Comparison of ENCODE assay signal across 9 cellular contexts in the genomic region with DNA sequence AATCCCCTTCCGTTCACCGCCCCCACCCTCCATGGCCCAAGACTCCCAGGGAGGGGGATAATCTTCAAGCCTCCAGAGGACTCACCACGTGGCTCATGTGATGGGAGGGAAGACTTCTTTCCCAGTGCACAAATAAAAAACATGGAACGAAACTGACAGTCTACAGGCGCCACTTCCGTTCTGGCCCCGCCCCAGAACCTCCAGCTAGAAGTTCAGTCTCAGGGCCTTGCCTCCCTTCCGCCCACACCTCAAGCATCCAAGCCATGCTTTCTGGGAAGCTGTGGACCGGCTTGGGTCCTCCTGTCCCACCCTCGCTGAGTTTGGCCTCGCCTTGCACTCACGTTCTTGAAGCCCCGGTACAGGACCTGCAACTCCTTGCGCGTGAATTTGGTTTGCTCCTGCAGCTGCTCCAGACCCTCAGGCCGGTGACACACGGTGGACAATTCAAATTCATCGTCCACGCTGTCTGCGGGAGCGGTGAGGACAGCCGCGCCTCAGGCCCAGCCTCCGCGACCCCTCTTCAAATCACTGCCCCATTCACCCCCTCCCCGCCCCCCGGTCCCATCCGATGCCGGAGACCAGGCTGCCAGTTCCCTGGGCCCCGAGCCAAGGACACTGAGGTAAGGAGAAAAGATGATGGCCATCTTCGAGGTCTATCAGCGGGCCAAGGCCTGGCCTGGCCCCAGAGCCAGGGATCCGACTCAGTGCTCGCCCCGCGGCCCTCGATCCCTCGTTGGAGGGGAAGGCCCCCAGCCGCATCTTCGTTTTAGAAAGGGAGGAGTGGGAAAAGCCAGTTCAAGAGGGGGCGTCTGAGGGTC. TPM values are rescaled to one million over a fixed set of nuclear protein-coding genes. Genes with fewer than 3 reads are reported as not detected.
A peak's percentile ranks its signal among the peaks of the same experiment; 100 is the strongest.
DNase-seq lines count a peak whose midpoint lies in the region; ATAC-seq and TF ChIP-seq lines count a peak whose summit lies in the region.
"Had no signal": no experiment of that assay in that cellular context is flagged by ENCODE, and none has a peak within 500 bp of the region (broad histone marks: within the 10 kb centered on the region; RNA-seq: fewer than 3 reads in every experiment).

No MANE protein-coding gene starts in this region.

- intact Hi-C loops in left colon (cut with DNase I, micrococcal nuclease) = no loop called here

- no peaks in the 10 kb centered on the region for H3K9me3 Mint-ChIP-seq in stimulated activated naive B cell treated with anti-CD40 and anti-IgM and Interleukin-4, amounts not matched to agents 10 μg/mL and 1 μg/mL and 100 μg/mL, for 72 hours
- no peaks in the 10 kb centered on the region for H3K9me3 Mint-ChIP-seq in activated naive CD4-positive, alpha-beta T cell treated with anti-CD3 and anti-CD28 coated beads, Interleukin-2, amount 50 U/mL, for 72 hours

- H3K27me3 Mint-ChIP-seq in stimulated activated naive B cell treated with anti-CD40 and anti-IgM and Interleukin-4, amounts not matched to agents 10 μg/mL and 1 μg/mL and 100 μg/mL, for 72 hours = no peaks in the 10 kb centered on the region

- TF ChIP-seq CTCF in HEK293 (tag by site-specific recombination; IDR thresholded peaks at IDR 0.05) (no peak), astrocyte of the spinal cord (IDR thresholded peaks at IDR 0.05; ENCODE audit: low read depth, low read length) (no peak)

- no peaks in the 10 kb centered on the region for H3K27me3 ChIP-seq in MG63

- POLR2A ChIA-PET in HEK293 (lab: Yijun Ruan, JAX) = interaction anchor here (1.3 to 2.4 kb wide), 2 partner anchors 10 kb away, joined by 5 to 15 read pairs; partner anchors contain the start of gene OGA

- peaks cover 31 to 40% of the 10 kb centered on the region in 2 donors for H3K4me1 Mint-ChIP-seq in stimulated activated naive B cell treated with anti-CD40 and anti-IgM and Interleukin-4, amounts not matched to agents 10 μg/mL and 1 μg/mL and 100 μg/mL, for 72 hours

- CTCF ChIA-PET in HEK293 (lab: Yijun Ruan, JAX) = interaction anchor here (1.2 to 1.8 kb wide), 4 partner anchors 7 to 244 kb away, joined by 3 to 6 read pairs (median 4); partner anchors contain the start of gene OGA

- in situ Hi-C loops in astrocyte of the spinal cord (cut with HindIII; ENCODE audit: low sequenced_read_pairs) = no loop called here

- H3K9me3 ChIP-seq in HEK293 (ENCODE audit: control insufficient read depth, insufficient read depth, low read depth, low read length) = no peaks in the 10 kb centered on the region
- H3K9me3 ChIP-seq in MG63 = no peaks in the 10 kb centered on the region

- H3K4me3 ChIP-seq in HEK293 (ENCODE audit: low read depth, low read length) = no peak overlapping the region
- H3K4me3 ChIP-seq in astrocyte of the spinal cord (ENCODE audit: low read depth, low read length) = peak overlapping the region; percentile 22
- no peak overlapping the region for H3K4me3 ChIP-seq in MG63

- ATAC-seq in left colon = no peak
- no peak for ATAC-seq in stimulated activated naive B cell treated with anti-CD40 and anti-IgM and Interleukin-4, amounts not matched to agents 10 μg/mL and 1 μg/mL and 100 μg/mL, for 72 hours (replicated peaks)
- ATAC-seq in activated naive CD4-positive, alpha-beta T cell treated with anti-CD3 and anti-CD28 coated beads, Interleukin-2, amount 50 U/mL, for 72 hours = no peak
- ATAC-seq in GM21423 (IDR thresholded peaks at IDR 0.05; ENCODE audit: unreplicated experiment) = no peak

- DNase-seq in astrocyte of the spinal cord (ENCODE audit: low read depth, low spot score) (no peak), left colon (peak; percentile 48 to 55), MG63 (no peak), NCI-H526 (lab: John Stamatoyannopoulos, UW) (no peak)
- no peak for DNase-seq in stimulated activated naive B cell treated with anti-CD40 and anti-IgM and Interleukin-4, amounts not matched to agents 10 μg/mL and 1 μg/mL and 100 μg/mL, for 72 hours
- no peak for DNase-seq in activated naive CD4-positive, alpha-beta T cell treated with anti-CD3 and anti-CD28 coated beads, Interleukin-2, amount 50 U/mL, for 72 hours (ENCODE audit: low spot score in 2 of 2)

- peaks cover 3 to 13% of the 10 kb centered on the region in 2 donors for H3K36me3 Mint-ChIP-seq in stimulated activated naive B cell treated with anti-CD40 and anti-IgM and Interleukin-4, amounts not matched to agents 10 μg/mL and 1 μg/mL and 100 μg/mL, for 72 hours
- no peaks in the 10 kb centered on the region for H3K36me3 Mint-ChIP-seq in activated naive CD4-positive, alpha-beta T cell treated with anti-CD3 and anti-CD28 coated beads, Interleukin-2, amount 50 U/mL, for 72 hours

- peaks cover 0 to 12% of the 10 kb centered on the region in 2 experiments; a peak in 1 of 3 replicates for H3K36me3 ChIP-seq in HEK293 (ENCODE audit: control insufficient read depth in 2 of 2, insufficient read depth in 1 of 2, low read length in 2 of 2)
- no peaks in the 10 kb centered on the region for H3K36me3 ChIP-seq in MG63

- H3K4me1 ChIP-seq in HEK293 (ENCODE audit: control insufficient read depth, insufficient read depth, low read length) = peaks cover 7% of the 10 kb centered on the region

- H3K4me3 Mint-ChIP-seq in stimulated activated naive B cell treated with anti-CD40 and anti-IgM and Interleukin-4, amounts not matched to agents 10 μg/mL and 1 μg/mL and 100 μg/mL, for 72 hours = peak overlapping the region in 1 of 2 donors; percentile 97

- H3K27ac Mint-ChIP-seq in stimulated activated naive B cell treated with anti-CD40 and anti-IgM and Interleukin-4, amounts not matched to agents 10 μg/mL and 1 μg/mL and 100 μg/mL, for 72 hours = peak overlapping the region; percentile 56
- H3K27ac Mint-ChIP-seq in activated naive CD4-positive, alpha-beta T cell treated with anti-CD3 and anti-CD28 coated beads, Interleukin-2, amount 50 U/mL, for 72 hours = no peak overlapping the region

- no peak overlapping the region for H3K27ac ChIP-seq in HEK293 (ENCODE audit: extremely low read depth, low read depth, low read length)

TF ChIP-seq in HEK293, 187 proteins besides CTCF, POLR2A, EP300 and RAD21:
- peak; percentile 16; the same call in 1 of the 2 replicates for TF ChIP-seq KLF1 (tag by site-specific recombination; IDR thresholded peaks at IDR 0.05)
- peak; percentile 58; the same call in 1 of the 2 replicates for TF ChIP-seq KLF17 (tag by site-specific recombination; IDR thresholded peaks at IDR 0.05)
- no peak for TF ChIP-seq REST (tag by site-specific recombination; IDR thresholded peaks at IDR 0.05)

RNA-seq across cellular contexts. Expression of gene OGA, which starts 10.7 kb away (rescaled TPM):
- 10 to 100 TPM; 81.9 to 83.3 TPM for total RNA-seq in left colon
- 31.3 and 66.7 TPM in 2 replicates for total RNA-seq in MG63 (2014; rRNA removed; shearing (Covaris generic); ENCODE audit: low replicate concordance)
- 100 to 1,000 TPM; 136 to 238 TPM for total RNA-seq in activated naive CD4-positive, alpha-beta T cell treated with anti-CD3 and anti-CD28 coated beads, Interleukin-2, amount 50 U/mL, for 72 hours

RNA-seq across cellular contexts. Expression of gene KCNIP2, which starts 14.7 kb away (rescaled TPM):
- 1 to 10 TPM; 2.3 to 3.7 TPM for total RNA-seq in left colon
- not detected in 2 replicates for total RNA-seq in MG63 (2014; rRNA removed; shearing (Covaris generic); ENCODE audit: low replicate concordance)
- 1 to 10 TPM; 4.2 to 6.3 TPM for total RNA-seq in activated naive CD4-positive, alpha-beta T cell treated with anti-CD3 and anti-CD28 coated beads, Interleukin-2, amount 50 U/mL, for 72 hours

RNA-seq across cellular contexts. Expression of gene NPM3, which starts 45.7 kb away (rescaled TPM):
- 10 to 100 TPM; 17.9 to 22.1 TPM for total RNA-seq in left colon
- total RNA-seq in MG63 (2014; rRNA removed; shearing (Covaris generic); ENCODE audit: low replicate concordance) = 30.8 and 87.3 TPM in 2 replicates
- 100 to 1,000 TPM; 108 to 148 TPM for total RNA-seq in activated naive CD4-positive, alpha-beta T cell treated with anti-CD3 and anti-CD28 coated beads, Interleukin-2, amount 50 U/mL, for 72 hours

RNA-seq across cellular contexts. Expression of gene FGF8, which starts 53.0 kb away (rescaled TPM):
- not detected for total RNA-seq in left colon
- total RNA-seq in MG63 (2014; rRNA removed; shearing (Covaris generic); ENCODE audit: low replicate concordance) = not detected in 2 replicates
- total RNA-seq in activated naive CD4-positive, alpha-beta T cell treated with anti-CD3 and anti-CD28 coated beads, Interleukin-2, amount 50 U/mL, for 72 hours = not detected
- total RNA-seq: frontal cortex had no signal

Comparison
In these comparisons a context has a peak if more than half of its experiments do, and no peak if none do; other contexts are left out.
1. DNase-seq: peak in left colon (2 of 2); none in astrocyte of the spinal cord (single experiment), stimulated activated naive B cell treated with anti-CD40 and anti-IgM and Interleukin-4, amounts not matched to agents 10 μg/mL and 1 μg/mL and 100 μg/mL, for 72 hours (single experiment), MG63 (single experiment), activated naive CD4-positive, alpha-beta T cell treated with anti-CD3 and anti-CD28 coated beads, Interleukin-2, amount 50 U/mL, for 72 hours (0 of 2) and NCI-H526 (0 of 2).